28 cellular contexts compared by ENCODE assay signal in the genomic region with DNA sequence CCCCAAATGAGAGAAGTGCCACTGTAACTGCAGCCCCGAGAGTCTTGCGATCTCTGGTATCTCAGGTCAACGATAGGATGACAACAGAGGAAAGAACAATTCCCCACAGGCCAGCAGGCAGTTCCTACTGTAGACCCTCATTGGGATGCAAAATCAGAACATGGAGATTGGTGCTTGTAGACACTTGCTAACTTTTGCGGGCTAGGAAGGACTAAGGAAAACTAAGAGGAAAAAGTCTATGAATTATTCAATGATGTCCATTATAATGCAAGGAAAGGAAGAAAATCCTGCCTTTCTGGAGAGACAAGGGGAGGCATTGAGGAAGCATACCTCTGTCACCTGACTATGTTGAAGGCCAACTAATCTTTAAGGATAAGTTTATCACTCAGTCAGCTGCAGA.
"Had no signal": no experiment of that assay in that cellular context is flagged by ENCODE, and none has a peak within 500 bp of the region (broad histone marks: within the 10 kb centered on the region; RNA-seq: fewer than 3 reads in every experiment).

No MANE protein-coding gene starts in this region.

- H3K9me3 Mint-ChIP-seq: activated CD4-positive, alpha-beta memory T cell treated with anti-CD3 and anti-CD28 coated beads, Interleukin-2, amount 10 ng/mL, durations not matched to agents 7 days and 5 days; activated CD4-positive, alpha-beta T cell treated with anti-CD3 and anti-CD28 coated beads, Interleukin-2, amount 10 ng/mL, durations not matched to agents 7 days and 5 days; activated naive CD4-positive, alpha-beta T cell treated with anti-CD3 and anti-CD28 coated beads, Interleukin-2, amount 10 ng/mL, durations not matched to agents 7 days and 5 days; activated naive CD8-positive, alpha-beta T cell treated with anti-CD3 and anti-CD28 coated beads, Interleukin-2, amount 10 ng/mL, durations not matched to agents 7 days and 5 days; activated T-cell treated with anti-CD3 and anti-CD28 coated beads, Interleukin-2, amount 50 U/mL, for 24 hours; effector memory CD8-positive, alpha-beta T cell had no signal

- H3K4me3 Mint-ChIP-seq: activated CD4-positive, alpha-beta memory T cell treated with anti-CD3 and anti-CD28 coated beads, Interleukin-2, amount 10 ng/mL, durations not matched to agents 7 days and 5 days; activated CD4-positive, alpha-beta T cell treated with anti-CD3 and anti-CD28 coated beads, Interleukin-2, amount 10 ng/mL, durations not matched to agents 7 days and 5 days; activated naive CD4-positive, alpha-beta T cell treated with anti-CD3 and anti-CD28 coated beads, Interleukin-2, amount 10 ng/mL, durations not matched to agents 7 days and 5 days; activated naive CD8-positive, alpha-beta T cell treated with anti-CD3 and anti-CD28 coated beads, Interleukin-2, amount 10 ng/mL, durations not matched to agents 7 days and 5 days; activated T-cell treated with anti-CD3 and anti-CD28 coated beads, Interleukin-2, amount 50 U/mL, for 24 hours; activated T-cell treated with anti-CD3 and anti-CD28 coated beads, Interleukin-2, amount 50 U/mL, for 72 hours; effector memory CD8-positive, alpha-beta T cell had no signal

- H3K9me3 ChIP-seq: body of pancreas, esophagus squamous epithelium, gastroesophageal sphincter had no signal

- ATAC-seq: activated naive CD4-positive, alpha-beta T cell treated with anti-CD3 and anti-CD28 coated beads, Interleukin-2, amount 50 U/mL, for 72 hours; activated T-cell treated with anti-CD3 and anti-CD28 coated beads, Interleukin-2, amount 50 U/mL, for 72 hours; body of pancreas; effector memory CD8-positive, alpha-beta T cell; gastroesophageal sphincter had no signal

- H3K27ac ChIP-seq: body of pancreas, epithelial cell of prostate, esophagus squamous epithelium, gastroesophageal sphincter had no signal

- H3K36me3 Mint-ChIP-seq: activated naive CD4-positive, alpha-beta T cell treated with anti-CD3 and anti-CD28 coated beads, Interleukin-2, amount 10 ng/mL, durations not matched to agents 7 days and 5 days; activated naive CD4-positive, alpha-beta T cell treated with anti-CD3 and anti-CD28 coated beads, Interleukin-2, amount 50 U/mL, for 72 hours; activated naive CD8-positive, alpha-beta T cell treated with anti-CD3 and anti-CD28 coated beads, Interleukin-2, amount 10 ng/mL, durations not matched to agents 7 days and 5 days had no signal

- H3K4me1 ChIP-seq: body of pancreas, esophagus squamous epithelium, gastroesophageal sphincter had no signal

- H3K27me3 ChIP-seq: body of pancreas, esophagus squamous epithelium, gastroesophageal sphincter had no signal

- H3K36me3 ChIP-seq: esophagus squamous epithelium, gastroesophageal sphincter had no signal

- H3K4me1 Mint-ChIP-seq: activated CD4-positive, alpha-beta memory T cell treated with anti-CD3 and anti-CD28 coated beads, Interleukin-2, amount 10 ng/mL, durations not matched to agents 7 days and 5 days; activated CD4-positive, alpha-beta T cell treated with anti-CD3 and anti-CD28 coated beads, Interleukin-2, amount 10 ng/mL, durations not matched to agents 7 days and 5 days; activated naive CD4-positive, alpha-beta T cell treated with anti-CD3 and anti-CD28 coated beads, Interleukin-2, amount 10 ng/mL, durations not matched to agents 7 days and 5 days; activated naive CD8-positive, alpha-beta T cell treated with anti-CD3 and anti-CD28 coated beads, Interleukin-2, amount 10 ng/mL, durations not matched to agents 7 days and 5 days had no signal

- H3K4me3 ChIP-seq: body of pancreas, esophagus squamous epithelium, gastroesophageal sphincter had no signal

- H3K27me3 Mint-ChIP-seq: activated CD4-positive, alpha-beta memory T cell treated with anti-CD3 and anti-CD28 coated beads, Interleukin-2, amount 10 ng/mL, durations not matched to agents 7 days and 5 days; activated naive CD4-positive, alpha-beta T cell treated with anti-CD3 and anti-CD28 coated beads, Interleukin-2, amount 10 ng/mL, durations not matched to agents 7 days and 5 days; activated T-cell treated with anti-CD3 and anti-CD28 coated beads, Interleukin-2, amount 50 U/mL, for 24 hours had no signal

- DNase-seq: activated CD4-positive, alpha-beta memory T cell treated with anti-CD3 and anti-CD28 coated beads, Interleukin-2, amount 10 ng/mL, durations not matched to agents 7 days and 5 days; activated CD4-positive, alpha-beta T cell treated with anti-CD3 and anti-CD28 coated beads for 1 hour; activated CD4-positive, alpha-beta T cell treated with anti-CD3 and anti-CD28 coated beads for 4 hours; activated CD4-positive, alpha-beta T cell treated with anti-CD3 and anti-CD28 coated beads, Interleukin-2, amount 10 ng/mL, durations not matched to agents 7 days and 5 days; activated CD4-positive, alpha-beta T cell treated with anti-CD3 and anti-CD28 coated beads, Interleukin-2, amount 50 U/mL, for 4 hours; activated CD8-positive, alpha-beta memory T cell treated with anti-CD3 and anti-CD28 coated beads, Interleukin-2, amount 50 U/mL, for 48 hours; activated gamma-delta T cell; activated naive CD4-positive, alpha-beta T cell; activated naive CD4-positive, alpha-beta T cell treated with anti-CD3 and anti-CD28 coated beads, Interleukin-2, amount 10 ng/mL, durations not matched to agents 7 days and 5 days; activated naive CD8-positive, alpha-beta T cell treated with anti-CD3 and anti-CD28 coated beads, Interleukin-2, amount 10 ng/mL, durations not matched to agents 7 days and 5 days; activated T-cell treated with anti-CD3 and anti-CD28 coated beads for 4 hours; activated T-cell treated with anti-CD3 and anti-CD28 coated beads, Interleukin-2, amount 50 U/mL, for 24 hours; activated T-cell treated with anti-CD3 and anti-CD28 coated beads, Interleukin-2, amount 50 U/mL, for 72 hours; amniotic stem cell; aorta; body of pancreas; caudate nucleus; cortex of kidney; dermis blood vessel endothelial cell; effector CD4-positive, alpha-beta T cell; effector memory CD8-positive, alpha-beta T cell; esophagus squamous epithelium; foreskin melanocyte; head of caudate nucleus; T-helper 2 cell had no signal

- H3K27ac Mint-ChIP-seq: activated CD4-positive, alpha-beta memory T cell treated with anti-CD3 and anti-CD28 coated beads, Interleukin-2, amount 10 ng/mL, durations not matched to agents 7 days and 5 days; activated CD4-positive, alpha-beta T cell treated with anti-CD3 and anti-CD28 coated beads, Interleukin-2, amount 10 ng/mL, durations not matched to agents 7 days and 5 days; activated naive CD4-positive, alpha-beta T cell treated with anti-CD3 and anti-CD28 coated beads, Interleukin-2, amount 10 ng/mL, durations not matched to agents 7 days and 5 days; activated naive CD4-positive, alpha-beta T cell treated with anti-CD3 and anti-CD28 coated beads, Interleukin-2, amount 50 U/mL, for 72 hours; activated naive CD8-positive, alpha-beta T cell treated with anti-CD3 and anti-CD28 coated beads, Interleukin-2, amount 10 ng/mL, durations not matched to agents 7 days and 5 days; activated T-cell treated with anti-CD3 and anti-CD28 coated beads, Interleukin-2, amount 50 U/mL, for 24 hours; activated T-cell treated with anti-CD3 and anti-CD28 coated beads, Interleukin-2, amount 50 U/mL, for 72 hours; effector memory CD8-positive, alpha-beta T cell had no signal
